In genomic region chr6:166167258-166167731, GRCh38 we compare ENCODE assay signal across 16 cellular contexts. TPM values are rescaled to one million over a fixed set of nuclear protein-coding genes. Genes with fewer than 3 reads are reported as not detected.
A peak's percentile ranks its signal among the peaks of the same experiment; 100 is the strongest.
DNase-seq lines count a peak whose midpoint lies in the region; FAIRE-seq and TF ChIP-seq lines count a peak whose summit lies in the region.
"Had no signal": no experiment of that assay in that cellular context is flagged by ENCODE, and none has a peak within 500 bp of the region (broad histone marks: within the 10 kb centered on the region; RNA-seq: fewer than 3 reads in every experiment).

No MANE protein-coding gene starts in this region.

- CTCF ChIA-PET in H1 (lab: Charles Lee; ENCODE audit: partially characterized antibody): interaction anchor here (0.6 to 1.3 kb wide), 5 partner anchors 9 to 281 kb away, joined by 3 to 6 read pairs (median 3); no protein-coding TSS in a partner anchor

- H3K36me3 ChIP-seq in H1 (ENCODE audit: control insufficient read depth in 2 of 4, insufficient read depth in 4 of 4, low read length in 3 of 4) (no peaks in the 10 kb centered on the region), neuronal stem cell (replicated peaks in 1 of 2; ENCODE audit: control insufficient read depth in 2 of 2, insufficient read depth in 2 of 2, low read length in 2 of 2) (no peaks in the 10 kb centered on the region)
- H3K36me3 ChIP-seq: tibial nerve had no signal

- no peak for TF ChIP-seq EP300 in H1 (IDR thresholded peaks at IDR 0.05; ENCODE audit: borderline replicate concordance in 1 of 2, low read depth in 2 of 2, low read length in 2 of 2)

- H4K5ac ChIP-seq in H9 (ENCODE audit: insufficient read length, low read depth, low read length): no peak overlapping the region
- H4K5ac ChIP-seq in H1 (ENCODE audit: insufficient read length, low read depth, low read length): no peak overlapping the region

- no peak overlapping the region for H3K56ac ChIP-seq in H9 (ENCODE audit: insufficient read length, low read depth, low read length)
- no peak overlapping the region for H3K56ac ChIP-seq in H1 (replicated peaks; ENCODE audit: insufficient read length, low read depth, low read length)

- H3K4ac ChIP-seq in H9 (ENCODE audit: low read depth, low read length) (no peak overlapping the region), H1 (replicated peaks; ENCODE audit: insufficient read length, low read depth, low read length) (no peak overlapping the region), neuronal stem cell (ENCODE audit: low read length) (no peak overlapping the region)

- H3K23me2 ChIP-seq in H9 (ENCODE audit: insufficient read length, low read depth, low read length, poor library complexity, severe bottlenecking): peaks cover 27% of the 10 kb centered on the region
- H3K23me2 ChIP-seq in H1 (ENCODE audit: low read depth, low read length): peaks cover 13% of the 10 kb centered on the region; the same call in 1 of the 2 replicates

- peaks cover 0 to 1% (median 0%) of the 10 kb centered on the region in 3 experiments; a peak in 1 of 7 replicates for H3K36me3 Mint-ChIP-seq in H9 (ENCODE audit: insufficient read depth in 1 of 3, low read depth in 3 of 3)

- no peak overlapping the region for H4K91ac ChIP-seq in H9 (ENCODE audit: insufficient read length, low read depth, low read length)
- no peak overlapping the region for H4K91ac ChIP-seq in H1 (replicated peaks; ENCODE audit: insufficient read length, low read length)
- no peak overlapping the region for H4K91ac ChIP-seq in neuronal stem cell (ENCODE audit: low read depth, low read length, poor library complexity)

- DNase-seq in DMS53 (lab: John Stamatoyannopoulos, UW) (peak; percentile 58), DMS53 treated with DMSO at 0.1 percent for 48 hours (lab: John Stamatoyannopoulos, UW; ENCODE audit: unreplicated experiment) (no peak), H9 (peak; percentile 58), H1 (ENCODE audit: low read depth in 1 of 2, low spot score in 2 of 2) (peak in 1 of 2 experiments; percentile 81), neuronal stem cell (ENCODE audit: low spot score) (no peak), NCI-H226 (no peak), NCI-H146 treated with DMSO at 0.1 percent for 48 hours (lab: John Stamatoyannopoulos, UW; ENCODE audit: unreplicated experiment) (no peak)
- DNase-seq in activated CD4-positive, alpha-beta T cell treated with anti-CD3 and anti-CD28 coated beads for 1 hour: no peak
- DNase-seq: 8988T; activated CD8-positive, alpha-beta memory T cell treated with anti-CD3 and anti-CD28 coated beads, Interleukin-2, amount 50 U/mL, for 4 hours; HFFc6; NCI-H1436; stimulated activated CD4-positive, alpha-beta T cell treated with anti-CD3 and anti-CD28 coated beads, Interleukin-12 subunit alpha, Interleukin-12 subunit beta, amount 100 ng/mL, for 4 hours had no signal

- peaks cover 0 to 8% of the 10 kb centered on the region in 2 experiments; a peak in 1 of 5 replicates for H3K9me3 Mint-ChIP-seq in H9
- H3K9me3 Mint-ChIP-seq: dendritic cell treated with granulocyte-macrophage colony-stimulating factor and Interleukin-4, amounts not matched to agents 40 ng/mL and 50 ng/mL, for 4 days; IgD-negative memory B cell had no signal

- no peaks in the 10 kb centered on the region for H4K20me1 ChIP-seq in H9 (ENCODE audit: control insufficient read depth, insufficient read depth, insufficient read length)
- peaks cover 3 to 6% of the 10 kb centered on the region in 2 experiments for H4K20me1 ChIP-seq in H1 (replicated peaks in 1 of 2; ENCODE audit: control insufficient read depth in 1 of 2, insufficient read depth in 2 of 2, low read length in 2 of 2)

- no peak overlapping the region for H2BK12ac ChIP-seq in H9 (ENCODE audit: insufficient read length, low read depth, low read length)
- no peak overlapping the region for H2BK12ac ChIP-seq in H1 (ENCODE audit: low read depth, low read length)
- no peak overlapping the region for H2BK12ac ChIP-seq in neuronal stem cell (ENCODE audit: low read length)

- H3K18ac ChIP-seq in H9 (ENCODE audit: insufficient read length, low read depth, low read length) (no peak overlapping the region), H1 (ENCODE audit: extremely low read depth, low read length) (peak overlapping the region; percentile 94), neuronal stem cell (ENCODE audit: low read length) (peak overlapping the region; percentile 83)

- no peak overlapping the region for H2BK120ac ChIP-seq in H9 (ENCODE audit: low read depth, low read length, poor library complexity, severe bottlenecking)
- H2BK120ac ChIP-seq in H1 (replicated peaks; ENCODE audit: low read depth, low read length): no peak overlapping the region
- H2BK120ac ChIP-seq in neuronal stem cell (ENCODE audit: low read depth, low read length): no peak overlapping the region

- H2AFZ ChIP-seq in H9 (ENCODE audit: low read length): no peak overlapping the region
- H2AFZ ChIP-seq in H1 (ENCODE audit: low read length): peak overlapping the region; percentile 69; the same call in 1 of the 2 replicates
- peak overlapping the region; percentile 40 for H2AFZ ChIP-seq in neuronal stem cell (ENCODE audit: low read length)

- H3K23ac ChIP-seq in H9 (ENCODE audit: insufficient read length, low read depth, low read length) (no peak overlapping the region), H1 (ENCODE audit: insufficient read length) (no peak overlapping the region), neuronal stem cell (ENCODE audit: low read depth, low read length, poor library complexity) (no peak overlapping the region)

- H2BK20ac ChIP-seq in H9 (ENCODE audit: low read depth, low read length, poor library complexity, severe bottlenecking) (no peak overlapping the region), H1 (ENCODE audit: low read length) (peak overlapping the region; percentile 34; the same call in 1 of the 2 replicates)

- H3K4me2 ChIP-seq in H9 (ENCODE audit: insufficient read depth, insufficient read length, low read length) (peak overlapping the region; percentile 93), H1 (ENCODE audit: insufficient read depth in 1 of 2, low read depth in 2 of 2, low read length in 2 of 2) (peak overlapping the region; percentile 94 to 98), neuronal stem cell (ENCODE audit: insufficient read depth, low read length, poor library complexity, severe bottlenecking) (peak overlapping the region; percentile 75)

- no peak for TF ChIP-seq POLR2A in H1 (IDR thresholded peaks at IDR 0.05; ENCODE audit: control extremely low read depth in 1 of 2, low read depth in 2 of 2, low read length in 2 of 2)

- peaks cover 56% of the 10 kb centered on the region for H3K27me3 Mint-ChIP-seq in H9 (ENCODE audit: low read depth)

- no peak overlapping the region for H3K14ac ChIP-seq in H9 (ENCODE audit: insufficient read depth, low read length)
- H3K14ac ChIP-seq in H1 (ENCODE audit: insufficient read length): no peak overlapping the region
- no peak overlapping the region for H3K14ac ChIP-seq in neuronal stem cell (ENCODE audit: low read length)

- H2BK5ac ChIP-seq in H9 (ENCODE audit: insufficient read length, low read length) (no peak overlapping the region), H1 (ENCODE audit: low read depth, low read length) (peak overlapping the region; percentile 63; the same call in 1 of the 2 replicates), neuronal stem cell (ENCODE audit: low read length) (no peak overlapping the region)

- no peak for TF ChIP-seq RAD21 in H1 (IDR thresholded peaks at IDR 0.05 in 1 of 2, conservative IDR thresholded peaks at IDR 0.05 in 1 of 2; ENCODE audit: low read depth in 2 of 2, low read length in 2 of 2)

- H3T11ph ChIP-seq in H9 (ENCODE audit: low read length): no peak overlapping the region

- no peak overlapping the region for H3K27ac Mint-ChIP-seq in H9
- H3K27ac Mint-ChIP-seq: dendritic cell treated with granulocyte-macrophage colony-stimulating factor and Interleukin-4, amounts not matched to agents 40 ng/mL and 50 ng/mL, for 4 days; HFFc6 had no signal

- WGBS in H9 (ENCODE audit: extremely low coverage, insufficient read length, low lambda C conversion rate): no CpG with 5 or more reads among the region's 44 CpGs
- 1% methylated on average over 36 of the region's 44 CpGs; no CpG with 5 or more reads in 1 of the 2 experiments for WGBS in H1 (ENCODE audit: extremely low coverage in 1 of 2, insufficient coverage in 1 of 2, insufficient read length in 1 of 2, insufficient replicate concordance in 2 of 2, low coverage in 1 of 2, low lambda C conversion rate in 2 of 2, missing lambda C conversion rate in 1 of 2), 2 experiments
- WGBS in neuronal stem cell (ENCODE audit: extremely low coverage in 2 of 2, insufficient read length in 2 of 2, insufficient replicate concordance in 1 of 2), 2 donors: no CpG with 5 or more reads among the region's 44 CpGs

- peak overlapping the region; percentile 30 to 69 (median 52) for H3K4me3 ChIP-seq in H1 (ENCODE audit: extremely low read depth in 1 of 4, insufficient read depth in 2 of 4, low read depth in 3 of 4, low read length in 4 of 4)
- peak overlapping the region in 1 of 2 donors; percentile 55 for H3K4me3 ChIP-seq in neuronal stem cell (ENCODE audit: low read length in 2 of 2)

- no peak for FAIRE-seq in H1 (lab: Jason Lieb, UNC)

- H3K79me1 ChIP-seq in H9 (ENCODE audit: insufficient read depth, low read depth, low read length, poor library complexity, severe bottlenecking) (no peaks in the 10 kb centered on the region), H1 (ENCODE audit: low read depth, low read length) (no peaks in the 10 kb centered on the region), neuronal stem cell (ENCODE audit: low read depth, low read length) (no peaks in the 10 kb centered on the region)

- H2AK5ac ChIP-seq in H9 (ENCODE audit: insufficient read length, low read length): no peak overlapping the region
- no peak overlapping the region for H2AK5ac ChIP-seq in H1 (ENCODE audit: low read depth, low read length)
- no peak overlapping the region for H2AK5ac ChIP-seq in neuronal stem cell (ENCODE audit: low read depth, low read length)

- peaks cover 25 to 44% of the 10 kb centered on the region in 2 experiments for H3K4me1 Mint-ChIP-seq in H9

- no peaks in the 10 kb centered on the region for H3K79me2 ChIP-seq in H9 (ENCODE audit: insufficient read depth, low read length)
- H3K79me2 ChIP-seq in H1 (ENCODE audit: control insufficient read depth in 1 of 2, insufficient read depth in 2 of 2, low read length in 2 of 2): no peaks in the 10 kb centered on the region

- H3K4me1 ChIP-seq in H9 (ENCODE audit: insufficient read depth, low read length) (no peaks in the 10 kb centered on the region), H1 (replicated peaks in 1 of 4; ENCODE audit: control insufficient read depth in 3 of 4, insufficient read depth in 4 of 4, low read length in 3 of 4) (peaks cover 4 to 40% (median 16%) of the 10 kb centered on the region in 4 experiments), neuronal stem cell (ENCODE audit: control insufficient read depth in 2 of 2, insufficient read depth in 1 of 2, low read depth in 1 of 2, low read length in 2 of 2) (peaks cover 0 to 17% of the 10 kb centered on the region in 2 donors)

- POLR2A ChIA-PET in H1 (lab: Charles Lee; ENCODE audit: partially characterized antibody): interaction anchor here (1.0 to 1.5 kb wide), 5 partner anchors 10 to 996 kb away, joined by 3 to 6 read pairs (median 3); partner anchors contain the start of gene RPS6KA2

- no peak overlapping the region for H2BK15ac ChIP-seq in H9 (ENCODE audit: low read depth, low read length)
- H2BK15ac ChIP-seq in H1 (ENCODE audit: low read length): no peak overlapping the region; the same call in 1 of the 2 replicates
- H2BK15ac ChIP-seq in neuronal stem cell (ENCODE audit: low read length): peak overlapping the region; percentile 9

- TF ChIP-seq CTCF in H9 (conservative IDR thresholded peaks at IDR 0.05) (no peak), H1 (IDR thresholded peaks at IDR 0.05; ENCODE audit: control extremely low read depth in 1 of 3, insufficient read depth in 1 of 3, low read depth in 1 of 3, low read length in 3 of 3) (no peak)

- H3K27ac ChIP-seq in H9 (ENCODE audit: insufficient read length, low read depth, low read length) (no peak overlapping the region), H1 (ENCODE audit: low read depth, low read length) (no peak overlapping the region), neuronal stem cell (replicated peaks; ENCODE audit: low read length) (no peak overlapping the region)
- H3K27ac ChIP-seq: tibial nerve had no signal

- H3K9ac ChIP-seq in H9 (ENCODE audit: extremely low read depth, insufficient read length, low read length) (no peak overlapping the region), H1 (replicated peaks in 1 of 4; ENCODE audit: extremely low read depth in 1 of 4, low read depth in 3 of 4, low read length in 3 of 4) (no peak overlapping the region), neuronal stem cell (ENCODE audit: low read depth, low read length, poor library complexity) (no peak overlapping the region)

- H3K9me3 ChIP-seq in H9 (ENCODE audit: control insufficient read depth, low read depth, low read length) (no peaks in the 10 kb centered on the region), H1 (ENCODE audit: insufficient read depth in 2 of 2, low read depth in 1 of 2, low read length in 1 of 2) (no peaks in the 10 kb centered on the region), neuronal stem cell (replicated peaks in 1 of 2; ENCODE audit: control insufficient read depth in 2 of 2, insufficient read depth in 1 of 2, low read depth in 1 of 2, low read length in 2 of 2) (peaks cover 0 to 4% of the 10 kb centered on the region in 2 donors)
- H3K9me3 ChIP-seq: tibial nerve had no signal

- H3K27me3 ChIP-seq in H9 (ENCODE audit: insufficient read depth, low read length) (peaks cover 89% of the 10 kb centered on the region), H1 (replicated peaks in 1 of 4; ENCODE audit: control insufficient read depth in 3 of 4, extremely low read depth in 1 of 4, insufficient read depth in 3 of 4, low read length in 3 of 4) (peaks cover 74 to 97% (median 93%) of the 10 kb centered on the region in 4 experiments), neuronal stem cell (ENCODE audit: control insufficient read depth in 3 of 3, insufficient read depth in 3 of 3, low read depth in 1 of 3, low read length in 3 of 3) (peaks cover 57 to 96% (median 84%) of the 10 kb centered on the region in 3 experiments)

- H3K4me3 Mint-ChIP-seq in H9: peak overlapping the region; percentile 53 to 88
- H3K4me3 Mint-ChIP-seq: dendritic cell treated with granulocyte-macrophage colony-stimulating factor and Interleukin-4, amounts not matched to agents 40 ng/mL and 50 ng/mL, for 4 days; HFFc6 had no signal

- no peak overlapping the region for H4K8ac ChIP-seq in H9 (replicated peaks; ENCODE audit: insufficient read length, low read depth, low read length)
- no peak overlapping the region for H4K8ac ChIP-seq in H1 (ENCODE audit: extremely low read depth, insufficient read depth, low read length)
- H4K8ac ChIP-seq in neuronal stem cell (ENCODE audit: low read depth, low read length): no peak overlapping the region

RNA-seq across cellular contexts. Expression of gene TBXT, which starts 0.4 kb away (rescaled TPM):
- 0.31 and 0.48 TPM in 2 replicates for total RNA-seq in H9 (2021)
- total RNA-seq in H1 (2021; fragmentation: NEBNext Ultra II Directional; extraction: Animal tissue kit (Norgen Biotek cat#: 25700)): 0.24 and 0.25 TPM in 2 replicates
- 0.18 and 0.52 TPM in 2 replicates for polyA plus RNA-seq in H1 (2011; rRNA removed)
- 0.19 TPM for polyA plus RNA-seq in H1 (2011; cell fraction: cytosol; rRNA removed)
- polyA plus RNA-seq in H1 (2011; cell fraction: nucleus; rRNA removed): 0.84 TPM
- 0.21 to 0.54 TPM (median 0.33 TPM) in 4 replicates for polyA plus RNA-seq in H1 (2012, experiment 1 of 2)
- polyA plus RNA-seq in H1 (2012, experiment 2 of 2): 0.33 TPM
- 0.16 TPM for polyA plus RNA-seq in H1 (2013, experiment 1 of 2)
- 0.11 TPM for polyA plus RNA-seq in H1 (2013, experiment 2 of 2)
- polyA minus RNA-seq in H1 (2011; rRNA and poly(A)+ RNA removed): 0.17 and 0.19 TPM in 2 replicates
- not detected for polyA minus RNA-seq in H1 (2011; cell fraction: cytosol; rRNA and poly(A)+ RNA removed)
- polyA minus RNA-seq in H1 (2011; cell fraction: nucleus; rRNA and poly(A)+ RNA removed): not detected
- polyA plus RNA-seq in neuronal stem cell (2013, experiment 1 of 2): not detected
- not detected for polyA plus RNA-seq in neuronal stem cell (2013, experiment 2 of 2)
- total RNA-seq: HFFc6, tibial nerve had no signal
- polyA plus RNA-seq: IgD-negative memory B cell had no signal

Comparison
In these comparisons a context has a peak if more than half of its experiments do, and no peak if none do; other contexts are left out.
1. DNase-seq: peak in DMS53 (single experiment) and H9 (single experiment); none in DMS53 treated with DMSO at 0.1 percent for 48 hours (single experiment), neuronal stem cell (single experiment), NCI-H226 (single experiment), activated CD4-positive, alpha-beta T cell treated with anti-CD3 and anti-CD28 coated beads for 1 hour (single experiment) and NCI-H146 treated with DMSO at 0.1 percent for 48 hours (single experiment).
2. Peak in every context shown above with its lines, with median percentiles within 50 percentile points of each other: H3K4me2 ChIP-seq.